In the genomic region with DNA sequence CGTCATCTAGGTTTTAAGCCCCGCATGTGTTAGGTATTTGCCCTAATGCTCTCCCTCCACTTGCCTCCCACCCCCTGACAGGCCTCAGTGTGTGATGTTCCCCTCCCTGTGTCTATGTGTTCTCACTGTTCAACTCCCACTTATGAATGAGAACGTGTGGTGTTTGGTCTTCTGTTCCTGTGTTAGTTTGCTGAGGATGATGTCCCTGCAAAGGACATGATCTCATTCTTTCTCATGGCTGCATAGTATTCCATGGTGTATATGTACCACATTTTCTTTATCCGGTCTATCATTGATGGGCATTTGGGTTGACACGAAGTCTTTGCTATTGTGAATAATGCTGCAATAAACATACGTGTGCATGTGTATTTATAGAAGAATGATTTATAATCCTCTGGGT, we compare ENCODE assay signal across 3 cellular contexts. TPM values are rescaled to one million over a fixed set of nuclear protein-coding genes. Genes with fewer than 3 reads are reported as not detected.
"Had no signal": no experiment of that assay in that cellular context is flagged by ENCODE, and none has a peak within 500 bp of the region (broad histone marks: within the 10 kb centered on the region; RNA-seq: fewer than 3 reads in every experiment).

No MANE protein-coding gene starts in this region.

RNA-seq across cellular contexts. Expression of a gene that starts 22.4 kb away (rescaled TPM):
- total RNA-seq: LHCN-M2, M059J, MCF 10A had no signal
